Comparison of ENCODE assay signal across 1 cellular context in genomic region chr4:10721616-10722015, GRCh38.
TF ChIP-seq lines count a peak whose summit lies in the region.

No MANE protein-coding gene starts in this region.

TF ChIP-seq in GM23338, 12 proteins besides CTCF, POLR2A, EP300 and RAD21 (continued from another document):
- TF ChIP-seq ZNF462 (CRISPR knock-in tag; IDR thresholded peaks at IDR 0.05) = no peak
- TF ChIP-seq ZNF114 (CRISPR knock-in tag; IDR thresholded peaks at IDR 0.05) = no peak
- TF ChIP-seq JUNB (IDR thresholded peaks at IDR 0.05; ENCODE audit: unreplicated experiment) = no peak
- TF ChIP-seq EZH2 (IDR thresholded peaks at IDR 0.05; ENCODE audit: low read depth, unreplicated experiment) = no peak
- TF ChIP-seq REST (IDR thresholded peaks at IDR 0.05; ENCODE audit: unreplicated experiment) = no peak
- no peak for TF ChIP-seq CREB1 (CRISPR knock-in tag; IDR thresholded peaks at IDR 0.05; ENCODE audit: low read depth)
